ENCODE assay signal across 22 cellular contexts in the genomic region with DNA sequence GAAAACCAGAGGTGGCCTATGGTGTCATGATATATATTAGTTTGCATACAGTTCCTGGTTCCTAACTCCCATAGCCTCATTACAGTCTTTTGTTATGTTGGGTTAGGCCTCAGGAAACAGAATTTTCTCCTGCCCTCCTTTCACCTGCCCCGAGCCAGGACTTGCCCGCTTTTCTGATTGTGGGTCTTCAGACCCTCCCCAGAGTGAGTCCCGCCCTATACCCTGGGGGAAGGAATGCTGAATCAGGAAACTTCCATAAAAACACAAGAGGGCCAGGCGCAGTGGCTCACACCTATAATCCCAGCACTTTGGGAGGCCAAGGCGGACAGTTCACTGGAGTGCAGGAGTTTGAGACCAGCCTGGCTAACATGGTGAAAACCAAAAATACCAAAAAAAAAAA.
"Had no signal": no experiment of that assay in that cellular context is flagged by ENCODE, and none has a peak within 500 bp of the region (broad histone marks: within the 10 kb centered on the region; RNA-seq: fewer than 3 reads in every experiment).

No MANE protein-coding gene starts in this region.

- H3K4me3 Mint-ChIP-seq: activated CD4-positive, alpha-beta T cell treated with anti-CD3 and anti-CD28 coated beads, Interleukin-2, amount 10 ng/mL, durations not matched to agents 24 days and 14 days; activated CD8-positive, alpha-beta memory T cell treated with anti-CD3 and anti-CD28 coated beads, Interleukin-2, amount 10 ng/mL, durations not matched to agents 7 days and 5 days; activated naive CD4-positive, alpha-beta T cell treated with anti-CD3 and anti-CD28 coated beads, Interleukin-2, amount 50 U/mL, for 24 hours; activated T-cell treated with anti-CD3 and anti-CD28 coated beads, Interleukin-2, amount 50 U/mL, for 24 hours; activated T-helper 1 cell treated with anti-CD3 and anti-CD28 coated beads, Interleukin-12 subunit alpha, Interleukin-12 subunit beta, Interleukin-2, Interleukin-4 antibody, amounts not matched to agents 30 ng/mL and 10 ng/mL and 1 ng/mL, durations not matched to agents 14 hours and 24 hours and 36 hours; T-cell had no signal

- DNase-seq: activated CD4-positive, alpha-beta T cell treated with anti-CD3 and anti-CD28 coated beads, Interleukin-2, amount 10 ng/mL, durations not matched to agents 24 days and 14 days; activated CD4-positive, alpha-beta T cell treated with anti-CD3 and anti-CD28 coated beads, Interleukin-2, amount 50 U/mL, for 48 hours; activated CD8-positive, alpha-beta memory T cell treated with anti-CD3 and anti-CD28 coated beads, Interleukin-2, amount 10 ng/mL, durations not matched to agents 7 days and 5 days; activated effector memory CD4-positive, alpha-beta T cell treated with Interleukin-2 at 50 U/mL for 16 hours; activated naive CD4-positive, alpha-beta T cell; activated T-cell treated with anti-CD3 and anti-CD28 coated beads, Interleukin-2, amount 50 U/mL, for 24 hours; amniotic stem cell; body of pancreas; MG63; NCI-H1105; NCI-H1436; NCI-H1694 treated with DMSO at 0.1 percent for 48 hours; NCI-H2081; NCI-H510A treated with DMSO at 0.1 percent for 48 hours; NCI-H69; NK-92 treated with Interleukin-12 subunit alpha and Interleukin-12 subunit beta, amount 100 ng/mL, for 24 hours; T-cell; WERI-Rb-1 had no signal

- H3K9me3 Mint-ChIP-seq: activated CD4-positive, alpha-beta T cell treated with anti-CD3 and anti-CD28 coated beads, Interleukin-2, amount 10 ng/mL, durations not matched to agents 24 days and 14 days; activated naive CD4-positive, alpha-beta T cell treated with anti-CD3 and anti-CD28 coated beads, Interleukin-2, amount 50 U/mL, for 24 hours; activated T-cell treated with anti-CD3 and anti-CD28 coated beads, Interleukin-2, amount 50 U/mL, for 24 hours; activated T-helper 1 cell treated with anti-CD3 and anti-CD28 coated beads, Interleukin-12 subunit alpha, Interleukin-12 subunit beta, Interleukin-2, Interleukin-4 antibody, amounts not matched to agents 30 ng/mL and 10 ng/mL and 1 ng/mL, durations not matched to agents 14 hours and 24 hours and 36 hours; T-cell had no signal

- ATAC-seq: activated CD4-positive, CD25-positive, alpha-beta regulatory T cell treated with anti-CD3 and anti-CD28 coated beads, Interleukin-2, amount 50 U/mL, for 24 hours; activated CD8-positive, alpha-beta memory T cell treated with anti-CD3 and anti-CD28 coated beads, Interleukin-2, amount 10 ng/mL, durations not matched to agents 7 days and 5 days; body of pancreas; Right ventricle myocardium inferior; T-cell had no signal

- H3K27me3 Mint-ChIP-seq: activated CD4-positive, alpha-beta T cell treated with anti-CD3 and anti-CD28 coated beads, Interleukin-2, amount 10 ng/mL, durations not matched to agents 24 days and 14 days; activated CD8-positive, alpha-beta memory T cell treated with anti-CD3 and anti-CD28 coated beads, Interleukin-2, amount 10 ng/mL, durations not matched to agents 7 days and 5 days; activated naive CD4-positive, alpha-beta T cell treated with anti-CD3 and anti-CD28 coated beads, Interleukin-2, amount 50 U/mL, for 24 hours had no signal

- H3K27ac Mint-ChIP-seq: activated CD4-positive, alpha-beta T cell treated with anti-CD3 and anti-CD28 coated beads, Interleukin-2, amount 10 ng/mL, durations not matched to agents 24 days and 14 days; activated CD8-positive, alpha-beta memory T cell treated with anti-CD3 and anti-CD28 coated beads, Interleukin-2, amount 10 ng/mL, durations not matched to agents 7 days and 5 days; activated naive CD4-positive, alpha-beta T cell treated with anti-CD3 and anti-CD28 coated beads, Interleukin-2, amount 50 U/mL, for 24 hours; activated T-cell treated with anti-CD3 and anti-CD28 coated beads, Interleukin-2, amount 50 U/mL, for 24 hours; activated T-helper 1 cell treated with anti-CD3 and anti-CD28 coated beads, Interleukin-12 subunit alpha, Interleukin-12 subunit beta, Interleukin-2, Interleukin-4 antibody, amounts not matched to agents 30 ng/mL and 10 ng/mL and 1 ng/mL, durations not matched to agents 14 hours and 24 hours and 36 hours; T-cell had no signal
